16 cellular contexts compared by ENCODE assay signal in genomic region chr1:60423181-60423780, GRCh38.
"Had no signal": no experiment of that assay in that cellular context is flagged by ENCODE, and none has a peak within 500 bp of the region (broad histone marks: within the 10 kb centered on the region; RNA-seq: fewer than 3 reads in every experiment).

No MANE protein-coding gene starts in this region.

- H3K27ac Mint-ChIP-seq: activated CD8-positive, alpha-beta T cell treated with anti-CD3 and anti-CD28 coated beads, Interleukin-2, amount 10 ng/mL, durations not matched to agents 7 days and 5 days; activated naive CD8-positive, alpha-beta T cell treated with anti-CD3 and anti-CD28 coated beads, Interleukin-2, amount 50 U/mL, for 24 hours; stimulated activated naive B cell treated with anti-CD40 and anti-IgM and Interleukin-4, amounts not matched to agents 10 μg/mL and 1 μg/mL and 100 μg/mL, for 72 hours; T-cell; type B pancreatic cell had no signal

- H3K27me3 Mint-ChIP-seq: activated naive CD8-positive, alpha-beta T cell treated with anti-CD3 and anti-CD28 coated beads, Interleukin-2, amount 50 U/mL, for 24 hours; stimulated activated naive B cell treated with anti-CD40 and anti-IgM and Interleukin-4, amounts not matched to agents 10 μg/mL and 1 μg/mL and 100 μg/mL, for 72 hours; T-cell; type B pancreatic cell had no signal

- H3K9me3 ChIP-seq: neutrophil had no signal

- H3K36me3 ChIP-seq: lower lobe of right lung, neutrophil, right atrium auricular region, SJSA1 had no signal

- H3K4me1 ChIP-seq: lower lobe of right lung, right atrium auricular region, SJSA1 had no signal

- H3K4me1 Mint-ChIP-seq: activated naive CD8-positive, alpha-beta T cell treated with anti-CD3 and anti-CD28 coated beads, Interleukin-2, amount 50 U/mL, for 24 hours; stimulated activated naive B cell treated with anti-CD40 and anti-IgM and Interleukin-4, amounts not matched to agents 10 μg/mL and 1 μg/mL and 100 μg/mL, for 72 hours; T-cell had no signal

- H3K27ac ChIP-seq: lower lobe of right lung, neutrophil, right atrium auricular region, SJSA1 had no signal

- H3K4me3 ChIP-seq: lower lobe of right lung, right atrium auricular region, SJSA1 had no signal

- DNase-seq: activated CD4-positive, alpha-beta T cell treated with anti-CD3 and anti-CD28 coated beads for 48 hours; activated CD8-positive, alpha-beta memory T cell treated with anti-CD3 and anti-CD28 coated beads, Interleukin-2, amount 50 U/mL, for 48 hours; activated CD8-positive, alpha-beta T cell treated with anti-CD3 and anti-CD28 coated beads, Interleukin-2, amount 10 ng/mL, durations not matched to agents 7 days and 5 days; activated naive CD4-positive, alpha-beta T cell treated with Interleukin-2 at 50 U/mL for 16 hours; activated naive CD8-positive, alpha-beta T cell treated with anti-CD3 and anti-CD28 coated beads, Interleukin-2, amount 50 U/mL, for 24 hours; hypothalamus; lower lobe of right lung; midbrain; posterior cingulate gyrus; stimulated activated CD4-positive, alpha-beta T cell treated with anti-CD3 and anti-CD28 coated beads, Interleukin-1b, Interleukin-23, amount 100 ng/mL, for 48 hours; stimulated activated naive B cell treated with anti-CD40 and anti-IgM and Interleukin-4, amounts not matched to agents 10 μg/mL and 1 μg/mL and 100 μg/mL, for 72 hours; T-cell had no signal

- ATAC-seq: activated CD8-positive, alpha-beta T cell treated with anti-CD3 and anti-CD28 coated beads, Interleukin-2, amount 10 ng/mL, durations not matched to agents 7 days and 5 days; activated naive CD8-positive, alpha-beta T cell treated with anti-CD3 and anti-CD28 coated beads, Interleukin-2, amount 50 U/mL, for 24 hours; lower lobe of right lung; stimulated activated naive B cell treated with anti-CD40 and anti-IgM and Interleukin-4, amounts not matched to agents 10 μg/mL and 1 μg/mL and 100 μg/mL, for 72 hours; T-cell had no signal

- H3K4me3 Mint-ChIP-seq: activated CD8-positive, alpha-beta T cell treated with anti-CD3 and anti-CD28 coated beads, Interleukin-2, amount 10 ng/mL, durations not matched to agents 7 days and 5 days; activated naive CD8-positive, alpha-beta T cell treated with anti-CD3 and anti-CD28 coated beads, Interleukin-2, amount 50 U/mL, for 24 hours; stimulated activated naive B cell treated with anti-CD40 and anti-IgM and Interleukin-4, amounts not matched to agents 10 μg/mL and 1 μg/mL and 100 μg/mL, for 72 hours; T-cell; type B pancreatic cell had no signal

- H3K36me3 Mint-ChIP-seq: stimulated activated naive B cell treated with anti-CD40 and anti-IgM and Interleukin-4, amounts not matched to agents 10 μg/mL and 1 μg/mL and 100 μg/mL, for 72 hours; T-cell; type B pancreatic cell had no signal

- H3K27me3 ChIP-seq: neutrophil, right atrium auricular region, SJSA1 had no signal
